1 cellular context compared by ENCODE assay signal in genomic region chr17:79498854-79499253, GRCh38.
TF ChIP-seq lines count a peak whose summit lies in the region.

No MANE protein-coding gene starts in this region.

TF ChIP-seq in IMR-90, 13 proteins besides CTCF, POLR2A, EP300 and RAD21 (continued from another document):
- no peak for TF ChIP-seq CHD1 (IDR thresholded peaks at IDR 0.05; ENCODE audit: low read depth, low read length)
- TF ChIP-seq SMC3 (IDR thresholded peaks at IDR 0.05; ENCODE audit: low read depth, low read length): no peak
- TF ChIP-seq RCOR1 (IDR thresholded peaks at IDR 0.05; ENCODE audit: insufficient replicate concordance, low read length): no peak
- no peak for TF ChIP-seq USF2 (IDR thresholded peaks at IDR 0.05; ENCODE audit: low read depth, low read length)
- TF ChIP-seq FOS (IDR thresholded peaks at IDR 0.05; ENCODE audit: low read depth, low read length): no peak
